21 cellular contexts compared by ENCODE assay signal in the genomic region with DNA sequence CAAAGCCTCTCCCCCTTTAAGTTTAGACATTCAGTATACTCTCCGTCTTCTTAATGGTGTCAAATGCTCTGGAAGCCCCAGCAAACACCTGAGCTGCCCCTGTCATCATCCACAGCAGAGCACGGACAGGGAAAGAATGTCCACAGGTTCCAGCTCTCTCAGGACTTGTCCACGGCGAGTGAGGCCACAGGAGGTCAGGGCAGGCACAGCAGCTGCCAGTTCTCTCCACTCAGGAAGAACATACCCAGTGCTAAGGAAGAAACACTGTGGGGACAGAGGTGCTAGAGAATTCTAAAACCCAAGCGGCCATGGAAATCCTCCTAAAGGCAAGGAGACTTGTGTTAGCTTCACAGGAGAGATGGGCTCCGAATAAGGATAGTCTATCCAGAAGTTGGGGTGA.
DNase-seq lines count a peak whose midpoint lies in the region; ATAC-seq and TF ChIP-seq lines count a peak whose summit lies in the region.
"Had no signal": no experiment of that assay in that cellular context is flagged by ENCODE, and none has a peak within 500 bp of the region (broad histone marks: within the 10 kb centered on the region; RNA-seq: fewer than 3 reads in every experiment).

No MANE protein-coding gene starts in this region.

- H3K4me1 ChIP-seq in right atrium auricular region: peaks cover 0 to 17% of the 10 kb centered on the region in 2 donors
- H3K4me1 ChIP-seq in KMS-11 (ENCODE audit: low read depth, poor library complexity, severe bottlenecking): peaks cover 51% of the 10 kb centered on the region

- no peak for ATAC-seq in left ventricle myocardium superior
- ATAC-seq: A549, K562 had no signal

- no peaks in the 10 kb centered on the region for H3K27me3 ChIP-seq in right atrium auricular region
- H3K27me3 ChIP-seq in KMS-11 (ENCODE audit: insufficient read depth, low read depth): no peaks in the 10 kb centered on the region
- H3K27me3 ChIP-seq: BE2C had no signal

- H3K4me2 ChIP-seq in KMS-11: peak overlapping the region; percentile 11; the same call in 1 of the 2 replicates
- H3K4me2 ChIP-seq: A549, SK-N-SH had no signal

- no peaks in the 10 kb centered on the region for H4K20me1 ChIP-seq in KMS-11 (ENCODE audit: insufficient read depth)

- no peaks in the 10 kb centered on the region for H3K9me3 ChIP-seq in right atrium auricular region
- H3K9me3 ChIP-seq: A549, BE2C, SK-N-SH had no signal

- TF ChIP-seq CTCF in right atrium auricular region (IDR thresholded peaks at IDR 0.05): no peak
- no peak for TF ChIP-seq CTCF in KMS-11 (conservative IDR thresholded peaks at IDR 0.05; ENCODE audit: low read depth, low read length)

- no peak overlapping the region for H2AFZ ChIP-seq in KMS-11 (ENCODE audit: low read depth)

- in situ Hi-C loops in G401 (cut with HindIII; ENCODE audit: low sequenced_read_pairs): no loop called here

- H3K9ac ChIP-seq in KMS-11: no peak overlapping the region
- H3K9ac ChIP-seq: SK-N-SH had no signal

- no peaks in the 10 kb centered on the region for H3K36me3 ChIP-seq in right atrium auricular region
- no peaks in the 10 kb centered on the region for H3K36me3 ChIP-seq in KMS-11 (ENCODE audit: insufficient read depth)
- H3K36me3 ChIP-seq: BE2C had no signal

- H3K27ac ChIP-seq in right atrium auricular region (no peak overlapping the region), KMS-11 (no peak overlapping the region), angular gyrus (ENCODE audit: low read depth, low read length) (peak overlapping the region; percentile 16)
- H3K27ac ChIP-seq: RWPE1 had no signal

- H3K79me2 ChIP-seq in KMS-11 (ENCODE audit: insufficient read depth, low read depth): no peaks in the 10 kb centered on the region

- DNase-seq in right atrium auricular region (ENCODE audit: low spot score) (peak; percentile 52), left ventricle myocardium superior (no peak), G401 (ENCODE audit: low spot score) (no peak), A172 (ENCODE audit: low spot score) (no peak), 8988T (no peak)
- no peak for DNase-seq in effector CD4-positive, alpha-beta T cell
- DNase-seq: BE2C; CD4-positive, alpha-beta T cell; GDM1; NCI-H1105; NCI-H146; NCI-H2029; NCI-H2227 treated with DMSO at 0.1 percent for 48 hours; NCI-H510A; SIG-M5; SK-N-SH had no signal

- intact Hi-C loops in left ventricle myocardium superior (cut with micrococcal nuclease): no loop called here

- no peak overlapping the region for H3K4me3 ChIP-seq in right atrium auricular region
- no peak overlapping the region for H3K4me3 ChIP-seq in KMS-11 (IDR thresholded peaks at IDR 0.05; ENCODE audit: insufficient read depth, low read depth, low read length)
- H3K4me3 ChIP-seq: A549, K562 had no signal
